ENCODE assay signal across 8 cellular contexts in the genomic region with DNA sequence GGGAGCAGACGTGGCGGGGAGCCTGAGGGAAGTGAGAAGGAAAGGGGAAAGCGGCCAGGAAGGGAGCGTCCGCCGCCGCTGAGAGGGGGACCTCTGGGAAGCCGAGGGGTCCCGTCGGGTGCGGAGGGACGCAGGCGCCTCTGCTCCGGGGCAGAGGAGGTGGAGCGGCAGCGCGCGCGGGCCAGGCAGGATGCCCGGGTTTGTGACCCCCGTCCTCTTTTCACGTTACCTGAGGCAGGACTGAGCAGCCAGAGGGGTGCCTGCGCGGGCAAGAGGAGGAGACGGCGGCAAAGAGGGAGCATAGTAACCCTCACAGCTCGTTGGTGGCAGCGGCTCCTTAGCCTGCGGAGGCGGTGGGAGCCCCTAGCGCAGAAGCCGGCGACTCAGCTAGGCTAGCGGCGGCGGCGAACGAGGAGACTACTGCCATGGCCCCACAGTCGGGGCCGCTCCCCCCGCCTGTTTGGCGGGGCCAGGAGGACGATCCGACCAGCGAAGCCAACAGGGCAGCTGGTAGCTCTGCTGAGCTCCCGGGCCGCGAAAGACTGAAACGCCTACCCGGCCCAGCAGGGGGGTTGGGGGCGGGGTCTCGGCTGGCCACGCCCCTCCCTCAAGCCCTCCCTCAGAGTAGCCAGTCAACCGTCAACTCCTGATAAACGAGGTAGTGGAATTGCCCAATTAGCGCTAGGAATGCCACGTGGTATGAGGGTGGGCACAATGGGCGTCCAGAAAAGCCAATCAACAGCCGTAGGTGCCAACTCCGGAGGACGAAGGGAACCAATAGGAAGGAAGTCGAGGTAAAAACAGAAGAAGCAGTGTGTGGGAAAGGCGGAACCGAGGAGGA. TPM values are rescaled to one million over a fixed set of nuclear protein-coding genes. Genes with fewer than 3 reads are reported as not detected.
DNase-seq lines count a peak whose midpoint lies in the region; ATAC-seq and TF ChIP-seq lines count a peak whose summit lies in the region.

TSS of gene TESK2 (minus strand) at position 541 of the 841 bp plus-strand sequence. CDS start 33,378 bp downstream, outside the sequence.

- DNase-seq in GM13977 (ENCODE audit: low spot score) (peak; percentile 95), NCI-H1436 (lab: John Stamatoyannopoulos, UW) (peak; percentile 99), SW 1271 (lab: John Stamatoyannopoulos, UW) (peak; percentile 77 to 93), amniotic stem cell (lab: John Stamatoyannopoulos, UW) (peak; percentile 98), left ventricle myocardium inferior (peak; percentile 96), posterior vena cava (ENCODE audit: low spot score) (peak; percentile 98), upper lobe of right lung (peak; percentile 97)

- in situ Hi-C loops in GM13977 (cut with MboI; ENCODE audit: low pct_unique_long_range_greater_than_20kb, low sequenced_read_pairs, unreplicated experiment), result loop anchor here (5.0 to 25.0 kb wide), 2 partner anchors 134 to 479 kb away; partner anchors contain the start of genes HECTD3 and UROD

- ATAC-seq in HG02852 (IDR thresholded peaks at IDR 0.05; ENCODE audit: unreplicated experiment) (peak; percentile 83), upper lobe of right lung (peak; percentile 98)

- no peaks in the 10 kb centered on the region for H3K36me3 ChIP-seq in left ventricle myocardium inferior
- H3K36me3 ChIP-seq in upper lobe of right lung, result no peaks in the 10 kb centered on the region

- H3K4me1 ChIP-seq in left ventricle myocardium inferior (peaks cover 23% of the 10 kb centered on the region), upper lobe of right lung (peaks cover 9% of the 10 kb centered on the region)

- TF ChIP-seq CTCF in GM13977 (IDR thresholded peaks at IDR 0.05; ENCODE audit: extremely low read depth, insufficient read depth, missing control alignments), result no peak
- peak; percentile 41 for TF ChIP-seq CTCF in left ventricle myocardium inferior (IDR thresholded peaks at IDR 0.05; ENCODE audit: borderline replicate concordance)
- TF ChIP-seq CTCF in upper lobe of right lung (IDR thresholded peaks at IDR 0.05), result peak; percentile 14

- H3K4me3 ChIP-seq in left ventricle myocardium inferior, result peak within 1 kb of the TSS; percentile 99
- H3K4me3 ChIP-seq in upper lobe of right lung, result peak within 1 kb of the TSS; percentile 81

- H3K27ac ChIP-seq in left ventricle myocardium inferior (replicated peaks) (peak within 1 kb of the TSS; percentile 82), upper lobe of right lung (peak within 1 kb of the TSS; percentile 74)

- no peaks in the 10 kb centered on the region for H3K27me3 ChIP-seq in left ventricle myocardium inferior (ENCODE audit: low read depth)
- H3K27me3 ChIP-seq in upper lobe of right lung, result no peaks in the 10 kb centered on the region

- intact Hi-C loops in left ventricle myocardium inferior (cut with micrococcal nuclease) (loop anchor here (10.0 kb wide), 1 partner anchor 476 kb away; the partner anchor contains the start of genes HECTD3 and UROD), posterior vena cava (cut with DNase I) (loop anchor here (2.0 to 10.0 kb wide), 3 partner anchors 129 to 476 kb away; partner anchors contain the start of genes HECTD3 (in 1 of the 2) and UROD (in 1 of the 2)), upper lobe of right lung (cut with DNase I) (loop anchor here (10.0 kb wide), 2 partner anchors 136 to 476 kb away; partner anchors contain the start of genes HECTD3 and UROD)

- H3K9me3 ChIP-seq in left ventricle myocardium inferior (replicated peaks) (no peaks in the 10 kb centered on the region), upper lobe of right lung (no peaks in the 10 kb centered on the region)

RNA-seq across cellular contexts. Expression of gene TESK2, which starts in this region (rescaled TPM):
- 1.4 TPM for total RNA-seq in left ventricle myocardium inferior
- total RNA-seq in posterior vena cava, result 1 to 10 TPM; 2.8 to 3.0 TPM
- total RNA-seq in upper lobe of right lung, result 8.4 TPM

Comparison
In these comparisons a context has a peak if more than half of its experiments do, and no peak if none do; other contexts are left out.
1. Peak in every context shown above with its lines: DNase-seq, ATAC-seq, H3K4me3 ChIP-seq and H3K27ac ChIP-seq.